Comparison of ENCODE assay signal across 8 cellular contexts in the genomic region with DNA sequence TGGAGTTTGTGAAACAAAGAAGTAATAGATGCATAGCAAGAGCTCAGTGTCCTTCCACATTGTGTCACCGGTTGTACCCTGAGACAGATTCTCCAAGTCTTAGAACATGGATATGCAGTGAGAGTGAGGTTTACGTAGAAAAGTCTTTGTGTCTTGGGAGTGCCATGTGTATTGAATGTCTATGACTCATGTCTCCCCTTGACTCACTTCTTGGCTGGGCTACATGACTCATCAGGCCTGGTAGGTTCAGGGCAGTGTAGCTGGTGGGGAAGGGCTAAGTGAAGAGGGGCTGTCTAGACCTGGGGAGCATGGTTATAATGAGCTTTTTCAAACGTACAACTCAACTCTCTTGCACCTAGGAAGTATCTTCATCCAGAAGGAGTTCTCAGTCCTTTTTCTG.
A peak's percentile ranks its signal among the peaks of the same experiment; 100 is the strongest.
DNase-seq lines count a peak whose midpoint lies in the region; ATAC-seq and TF ChIP-seq lines count a peak whose summit lies in the region.

No MANE protein-coding gene starts in this region.

- DNase-seq in MG63 (peak; percentile 91), kidney epithelial cell (ENCODE audit: low read depth) (peak; percentile 99), GDM1 (lab: John Stamatoyannopoulos, UW) (no peak)
- DNase-seq in stimulated activated naive CD8-positive, alpha-beta T cell treated with anti-CD3 and anti-CD28 coated beads, Interleukin-15, Interleukin-2, amounts not matched to agents 100 U/mL and 50 U/mL, for 24 hours, result peak; percentile 50

- TF ChIP-seq CTCF in kidney epithelial cell (IDR thresholded peaks at IDR 0.05; ENCODE audit: insufficient read depth, low read length, poor library complexity, severe bottlenecking), result no peak

- no peaks in the 10 kb centered on the region for H3K36me3 Mint-ChIP-seq in activated T-helper 17 cell treated with anti-CD3 and anti-CD28 coated beads, Interleukin-2, amount 50 U/mL, for 72 hours (ENCODE audit: low read depth)

- peaks cover 4% of the 10 kb centered on the region for H3K9me3 ChIP-seq in MG63

- H3K9me3 Mint-ChIP-seq in activated T-helper 17 cell treated with anti-CD3 and anti-CD28 coated beads, Interleukin-2, amount 50 U/mL, for 72 hours, result no peaks in the 10 kb centered on the region

- H3K27me3 ChIP-seq in MG63, result no peaks in the 10 kb centered on the region
- no peaks in the 10 kb centered on the region for H3K27me3 ChIP-seq in kidney epithelial cell (ENCODE audit: control insufficient read depth, insufficient read depth, low read length)

- no peaks in the 10 kb centered on the region for H3K27me3 Mint-ChIP-seq in activated T-helper 17 cell treated with anti-CD3 and anti-CD28 coated beads, Interleukin-2, amount 50 U/mL, for 72 hours

- no peak overlapping the region for H3K4me3 ChIP-seq in MG63
- H3K4me3 ChIP-seq in kidney epithelial cell (ENCODE audit: low read depth, low read length), result no peak overlapping the region

- peak overlapping the region; percentile 33 for H3K4me3 Mint-ChIP-seq in activated T-helper 17 cell treated with anti-CD3 and anti-CD28 coated beads, Interleukin-2, amount 50 U/mL, for 72 hours

- H3K27ac Mint-ChIP-seq in activated T-helper 17 cell treated with anti-CD3 and anti-CD28 coated beads, Interleukin-2, amount 50 U/mL, for 72 hours, result no peak overlapping the region

- H3K36me3 ChIP-seq in MG63, result no peaks in the 10 kb centered on the region
- H3K36me3 ChIP-seq in kidney epithelial cell (ENCODE audit: control insufficient read depth, insufficient read depth, low read length), result no peaks in the 10 kb centered on the region

- peaks cover 31% of the 10 kb centered on the region for H3K4me1 Mint-ChIP-seq in activated T-helper 17 cell treated with anti-CD3 and anti-CD28 coated beads, Interleukin-2, amount 50 U/mL, for 72 hours

- ATAC-seq in GM18861 (IDR thresholded peaks at IDR 0.05; ENCODE audit: unreplicated experiment), result peak; percentile 59
- ATAC-seq in activated T-helper 17 cell treated with anti-CD3 and anti-CD28 coated beads, Interleukin-2, amount 50 U/mL, for 72 hours (replicated peaks), result peak; percentile 97
- peak; percentile 99 for ATAC-seq in stimulated activated naive CD8-positive, alpha-beta T cell treated with anti-CD3 and anti-CD28 coated beads, Interleukin-15, Interleukin-2, amounts not matched to agents 100 U/mL and 50 U/mL, for 24 hours
- no peak for ATAC-seq in HG03520 (IDR thresholded peaks at IDR 0.05; ENCODE audit: unreplicated experiment)
- no peak for ATAC-seq in HG03108 (IDR thresholded peaks at IDR 0.05; ENCODE audit: unreplicated experiment)

Comparison
In these comparisons a context has a peak if more than half of its experiments do, and no peak if none do; other contexts are left out.
1. ATAC-seq: peak in GM18861 (single experiment), activated T-helper 17 cell treated with anti-CD3 and anti-CD28 coated beads, Interleukin-2, amount 50 U/mL, for 72 hours (single experiment) and stimulated activated naive CD8-positive, alpha-beta T cell treated with anti-CD3 and anti-CD28 coated beads, Interleukin-15, Interleukin-2, amounts not matched to agents 100 U/mL and 50 U/mL, for 24 hours (single experiment); none in HG03520 (single experiment) and HG03108 (single experiment).